21 cellular contexts compared by ENCODE assay signal in the genomic region with DNA sequence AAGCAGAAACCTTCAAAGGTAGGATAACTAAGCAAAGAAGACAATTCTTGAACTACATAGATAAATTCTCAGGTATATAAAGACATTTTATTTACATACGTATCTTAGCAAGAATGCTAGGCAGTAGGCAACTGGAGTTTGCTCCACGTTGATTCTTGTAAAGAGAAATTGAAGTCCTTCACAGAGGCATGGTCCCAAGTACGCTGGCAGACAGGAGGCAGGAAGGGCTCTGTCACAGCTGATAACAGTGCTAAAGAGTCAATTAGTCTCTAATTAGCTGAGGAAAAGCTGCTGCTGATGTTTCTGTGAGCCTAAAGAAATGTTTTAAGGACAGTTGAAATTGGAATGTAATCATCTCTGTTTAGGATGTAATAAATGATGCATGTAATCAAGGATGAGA.
"Had no signal": no experiment of that assay in that cellular context is flagged by ENCODE, and none has a peak within 500 bp of the region (broad histone marks: within the 10 kb centered on the region; RNA-seq: fewer than 3 reads in every experiment).

No MANE protein-coding gene starts in this region.

- ATAC-seq: Panc1, PC-3, T-cell had no signal

- H3K9me3 ChIP-seq: SK-N-SH had no signal

- DNase-seq: KBM-7; MM.1S; NCI-H1092 treated with DMSO at 0.1 percent for 48 hours; NCI-H1436 treated with DMSO at 0.1 percent for 48 hours; NCI-H1694; NCI-H187 treated with DMSO at 0.1 percent for 48 hours; NCI-H2029 treated with DMSO at 0.1 percent for 48 hours; NCI-H2171 treated with DMSO at 0.1 percent for 48 hours; NCI-H345; NCI-H446 treated with DMSO at 0.1 percent for 48 hours; NCI-H510A treated with DMSO at 0.1 percent for 48 hours; NCI-H526; NCI-H748 treated with DMSO at 0.1 percent for 48 hours; NK-92 treated with Interleukin-12 subunit alpha and Interleukin-12 subunit beta, amount 100 ng/mL, for 24 hours; PC-3; SHP77; SK-N-SH; SW 1271; T-cell had no signal

- H3K27ac Mint-ChIP-seq: T-cell had no signal

- H3K9me2 ChIP-seq: SK-N-SH had no signal

- H3K9ac ChIP-seq: SK-N-SH had no signal

- H3K4me1 Mint-ChIP-seq: T-cell had no signal

- H3K4me2 ChIP-seq: SK-N-SH had no signal

- H3K9me3 Mint-ChIP-seq: T-cell had no signal

- H3K27ac ChIP-seq: RWPE1 had no signal

- H3K36me3 Mint-ChIP-seq: T-cell had no signal

- H3K4me3 Mint-ChIP-seq: T-cell had no signal
